In genomic region chr19:56107626-56108351, GRCh38 we compare ENCODE assay signal across 15 cellular contexts. TPM values are rescaled to one million over a fixed set of nuclear protein-coding genes. Genes with fewer than 3 reads are reported as not detected.
A peak's percentile ranks its signal among the peaks of the same experiment; 100 is the strongest.
DNase-seq lines count a peak whose midpoint lies in the region; ATAC-seq and TF ChIP-seq lines count a peak whose summit lies in the region.
"Had no signal": no experiment of that assay in that cellular context is flagged by ENCODE, and none has a peak within 500 bp of the region (broad histone marks: within the 10 kb centered on the region; RNA-seq: fewer than 3 reads in every experiment).

No MANE protein-coding gene starts in this region.

- peak overlapping the region in 3 of 5 experiments; percentile 58 to 94 (median 80) for H3K27ac Mint-ChIP-seq in brain
- H3K27ac Mint-ChIP-seq in activated T-helper 17 cell treated with anti-CD3 and anti-CD28 coated beads, Interleukin-2, amount 50 U/mL, for 72 hours, result no peak overlapping the region

- no peak overlapping the region for H3K27ac ChIP-seq in HEK293 (ENCODE audit: extremely low read depth, low read depth, low read length)
- H3K27ac ChIP-seq in stomach, result peak overlapping the region; percentile 70 to 87 (median 75)

- H3K4me1 Mint-ChIP-seq in brain, result peaks cover 67% of the 10 kb centered on the region
- H3K4me1 Mint-ChIP-seq in activated T-helper 17 cell treated with anti-CD3 and anti-CD28 coated beads, Interleukin-2, amount 50 U/mL, for 72 hours, result peaks cover 10% of the 10 kb centered on the region

- POLR2A ChIA-PET in HEK293 (lab: Yijun Ruan, JAX), result interaction anchor here (0.6 to 1.5 kb wide), 3 partner anchors 11 to 32 kb away, joined by 3 to 4 read pairs (median 3); partner anchors contain the start of gene ZNF787

- no peaks in the 10 kb centered on the region for H3K27me3 ChIP-seq in stomach
- H3K27me3 ChIP-seq: pancreas had no signal

- H3K9me3 Mint-ChIP-seq in brain, result peaks cover 0 to 8% (median 0%) of the 10 kb centered on the region in 5 experiments
- no peaks in the 10 kb centered on the region for H3K9me3 Mint-ChIP-seq in activated T-helper 17 cell treated with anti-CD3 and anti-CD28 coated beads, Interleukin-2, amount 50 U/mL, for 72 hours
- H3K9me3 Mint-ChIP-seq: activated B cell treated with CpG ODN at 0.5 μM for 24 hours; activated naive CD4-positive, alpha-beta T cell treated with anti-CD3 and anti-CD28 coated beads, Interleukin-2, amount 50 U/mL, for 24 hours; central memory CD8-positive, alpha-beta T cell had no signal

- H3K4me3 ChIP-seq in HEK293 (ENCODE audit: low read depth, low read length) (no peak overlapping the region), stomach (peak overlapping the region in 3 of 4 donors; percentile 20 to 49 (median 32))
- H3K4me3 ChIP-seq: GM12878, pancreas had no signal

- no peak for TF ChIP-seq EP300 in stomach (IDR thresholded peaks at IDR 0.05)

- ATAC-seq in GM21576 (IDR thresholded peaks at IDR 0.05; ENCODE audit: unreplicated experiment) (no peak), GM18498 (IDR thresholded peaks at IDR 0.05; ENCODE audit: unreplicated experiment) (no peak)
- no peak for ATAC-seq in activated T-helper 17 cell treated with anti-CD3 and anti-CD28 coated beads, Interleukin-2, amount 50 U/mL, for 72 hours (replicated peaks)
- ATAC-seq: GM12878 had no signal

- H3K36me3 ChIP-seq in HEK293 (ENCODE audit: control insufficient read depth in 2 of 2, insufficient read depth in 1 of 2, low read length in 2 of 2) (peaks cover 0 to 3% of the 10 kb centered on the region in 2 experiments; a peak in 2 of 3 replicates), stomach (peaks cover 3 to 7% (median 6%) of the 10 kb centered on the region in 4 donors)

- no peak for TF ChIP-seq CTCF in HEK293 (tag by site-specific recombination; IDR thresholded peaks at IDR 0.05)
- no peak for TF ChIP-seq CTCF in brain (conservative IDR thresholded peaks at IDR 0.05)
- no peak for TF ChIP-seq CTCF in stomach (IDR thresholded peaks at IDR 0.05)

- whole genome bisulfite sequencing in stomach, 5 donors, result 51 to 69% (median 56%) methylated on average over 19 to 27 of the region's 27 CpGs

- DNase-seq in medulla oblongata (ENCODE audit: extremely low spot score) (peak; percentile 37), stomach (peak; percentile 50), Kasumi-1 (lab: John Stamatoyannopoulos, UW) (no peak)
- DNase-seq: activated B cell treated with CpG ODN at 0.5 μM for 24 hours, EL, NCI-H345 had no signal

- H3K4me1 ChIP-seq in HEK293 (ENCODE audit: control insufficient read depth, insufficient read depth, low read length) (peaks cover 29% of the 10 kb centered on the region), stomach (peaks cover 82 to 93% (median 89%) of the 10 kb centered on the region in 4 donors)

- no peak for TF ChIP-seq POLR2A in stomach (IDR thresholded peaks at IDR 0.05)

- H3K9me3 ChIP-seq in HEK293 (ENCODE audit: control insufficient read depth, insufficient read depth, low read depth, low read length) (no peaks in the 10 kb centered on the region), stomach (no peaks in the 10 kb centered on the region)
- H3K9me3 ChIP-seq: pancreas had no signal

- H3K27me3 Mint-ChIP-seq in brain, result no peaks in the 10 kb centered on the region
- no peaks in the 10 kb centered on the region for H3K27me3 Mint-ChIP-seq in activated T-helper 17 cell treated with anti-CD3 and anti-CD28 coated beads, Interleukin-2, amount 50 U/mL, for 72 hours
- H3K27me3 Mint-ChIP-seq: activated B cell treated with CpG ODN at 0.5 μM for 24 hours; activated naive CD4-positive, alpha-beta T cell treated with anti-CD3 and anti-CD28 coated beads, Interleukin-2, amount 50 U/mL, for 24 hours; central memory CD8-positive, alpha-beta T cell had no signal

- CTCF ChIA-PET in HEK293 (lab: Yijun Ruan, JAX), result interaction anchor here (0.7 kb wide), 1 partner anchor 147 kb away, joined by 4 read pairs; no protein-coding TSS in a partner anchor

- H3K4me3 Mint-ChIP-seq in brain, result no peak overlapping the region
- no peak overlapping the region for H3K4me3 Mint-ChIP-seq in activated T-helper 17 cell treated with anti-CD3 and anti-CD28 coated beads, Interleukin-2, amount 50 U/mL, for 72 hours
- H3K4me3 Mint-ChIP-seq: activated B cell treated with CpG ODN at 0.5 μM for 24 hours; activated naive CD4-positive, alpha-beta T cell treated with anti-CD3 and anti-CD28 coated beads, Interleukin-2, amount 50 U/mL, for 24 hours; central memory CD8-positive, alpha-beta T cell had no signal

- intact Hi-C loops in stomach (cut with DNase I; ENCODE audit: low total_unique reads), result no loop called here

- peaks cover 31% of the 10 kb centered on the region for H3K36me3 Mint-ChIP-seq in brain
- no peaks in the 10 kb centered on the region for H3K36me3 Mint-ChIP-seq in activated T-helper 17 cell treated with anti-CD3 and anti-CD28 coated beads, Interleukin-2, amount 50 U/mL, for 72 hours (ENCODE audit: low read depth)
- H3K36me3 Mint-ChIP-seq: activated naive CD4-positive, alpha-beta T cell treated with anti-CD3 and anti-CD28 coated beads, Interleukin-2, amount 50 U/mL, for 24 hours had no signal

TF ChIP-seq in HEK293, 187 proteins besides CTCF, POLR2A, EP300 and RAD21:
- TF ChIP-seq ZNF112 (tag by site-specific recombination; IDR thresholded peaks at IDR 0.05), result no peak
- no peak for TF ChIP-seq BCL6B (tag by site-specific recombination; IDR thresholded peaks at IDR 0.05)
- TF ChIP-seq ZNF398 (tag by site-specific recombination; IDR thresholded peaks at IDR 0.05), result no peak
- no peak for TF ChIP-seq MZF1 (tag by site-specific recombination; IDR thresholded peaks at IDR 0.05; ENCODE audit: borderline replicate concordance)
- TF ChIP-seq ZNF280C (tag by site-specific recombination; IDR thresholded peaks at IDR 0.05), result no peak
- no peak for TF ChIP-seq ZNF791 (tag by site-specific recombination; IDR thresholded peaks at IDR 0.05)
- TF ChIP-seq KLF10 (tag by site-specific recombination; IDR thresholded peaks at IDR 0.05), result no peak
- 0 out of 2 replicates have a peak, but pooled peaks have one; percentile 27 for TF ChIP-seq KLF1 (tag by site-specific recombination; IDR thresholded peaks at IDR 0.05)
TF ChIP-seq in HEK293: peak in this region for 1.

RNA-seq across cellular contexts. Expression of gene ZNF787, which starts 13.3 kb away (rescaled TPM):
- polyA plus RNA-seq in brain (ENCODE audit: insufficient read depth, low read depth, low replicate concordance) (30.6 TPM), stomach (10 to 100 TPM; 22.4 to 29.6 (median 24.8) TPM)
- total RNA-seq in stomach, result 10 to 100 TPM in 4 of 5 donors, 1 to 10 TPM in 1; 2.7 to 77.3 (median 30.3) TPM
- 10 to 100 TPM; 27.8 to 33.2 TPM for total RNA-seq in activated T-helper 17 cell treated with anti-CD3 and anti-CD28 coated beads, Interleukin-2, amount 50 U/mL, for 72 hours

RNA-seq across cellular contexts. Expression of gene ZNF444, which starts 33.3 kb away (rescaled TPM):
- 39.9 TPM for polyA plus RNA-seq in brain (ENCODE audit: insufficient read depth, low read depth, low replicate concordance)
- 10 to 100 TPM; 13.4 to 77.0 (median 62.9) TPM for total RNA-seq in stomach
- polyA plus RNA-seq in stomach, result 10 to 100 TPM; 31.9 to 44.7 (median 36.5) TPM
- total RNA-seq in activated T-helper 17 cell treated with anti-CD3 and anti-CD28 coated beads, Interleukin-2, amount 50 U/mL, for 72 hours, result 10 to 100 TPM; 22.8 to 29.2 TPM

Comparison
In these comparisons a context has a peak if more than half of its experiments do, and no peak if none do; other contexts are left out.
1. DNase-seq: peak in medulla oblongata (single experiment) and stomach (single experiment); none in Kasumi-1 (0 of 2).